8 cellular contexts compared by ENCODE assay signal in genomic region chr4:89438102-89438831, GRCh38.
DNase-seq lines count a peak whose midpoint lies in the region; ATAC-seq and TF ChIP-seq lines count a peak whose summit lies in the region.

No MANE protein-coding gene starts in this region.

- no peaks in the 10 kb centered on the region for H3K79me2 ChIP-seq in OCI-LY3 (ENCODE audit: low read length)

- H3K9ac ChIP-seq in OCI-LY3 (ENCODE audit: low read length), result peak overlapping the region; percentile 27; the same call in 1 of the 2 replicates

- no peaks in the 10 kb centered on the region for H4K20me1 ChIP-seq in OCI-LY3 (ENCODE audit: insufficient read depth, low read length)

- H3K27ac ChIP-seq in OCI-LY3 (ENCODE audit: low read length), result no peak overlapping the region

- peaks cover 18% of the 10 kb centered on the region for H3K4me1 ChIP-seq in OCI-LY3 (ENCODE audit: low read length)

- no peaks in the 10 kb centered on the region for H3K36me3 ChIP-seq in OCI-LY3 (replicated peaks; ENCODE audit: low read depth, low read length)

- ATAC-seq in GM18498 (IDR thresholded peaks at IDR 0.05; ENCODE audit: unreplicated experiment), result peak; percentile 83
- ATAC-seq in HG03025 (IDR thresholded peaks at IDR 0.05; ENCODE audit: low FRiP score, unreplicated experiment), result peak; percentile 81
- ATAC-seq in GM18517 (IDR thresholded peaks at IDR 0.05; ENCODE audit: unreplicated experiment), result no peak

- peak overlapping the region; percentile 75 for H3K4me2 ChIP-seq in OCI-LY3 (ENCODE audit: low read length)

- no peaks in the 10 kb centered on the region for H3K9me3 ChIP-seq in OCI-LY3 (ENCODE audit: insufficient read depth, low read length)

- TF ChIP-seq CTCF in OCI-LY3 (IDR thresholded peaks at IDR 0.05; ENCODE audit: low read depth, low read length), result peak; percentile 74

- DNase-seq in A172 (ENCODE audit: low spot score) (peak; percentile 69), activated T-cell treated with anti-CD3 and anti-CD28 coated beads for 48 hours (ENCODE audit: low read depth) (peak; percentile 21), glomerular visceral epithelial cell (ENCODE audit: extremely low spot score) (peak; percentile 22)
- DNase-seq in stimulated activated CD4-positive, alpha-beta T cell treated with anti-CD3 and anti-CD28 coated beads, Interleukin-15, amount 100 ng/mL, for 24 hours, result peak; percentile 61

- H3K4me3 ChIP-seq in OCI-LY3 (ENCODE audit: low read length), result peak overlapping the region; percentile 69

- H2AFZ ChIP-seq in OCI-LY3 (ENCODE audit: low read depth, low read length), result peak overlapping the region; percentile 91

- H3K27me3 ChIP-seq in OCI-LY3 (ENCODE audit: low read depth, low read length), result peaks cover 8% of the 10 kb centered on the region
